In the genomic region with DNA sequence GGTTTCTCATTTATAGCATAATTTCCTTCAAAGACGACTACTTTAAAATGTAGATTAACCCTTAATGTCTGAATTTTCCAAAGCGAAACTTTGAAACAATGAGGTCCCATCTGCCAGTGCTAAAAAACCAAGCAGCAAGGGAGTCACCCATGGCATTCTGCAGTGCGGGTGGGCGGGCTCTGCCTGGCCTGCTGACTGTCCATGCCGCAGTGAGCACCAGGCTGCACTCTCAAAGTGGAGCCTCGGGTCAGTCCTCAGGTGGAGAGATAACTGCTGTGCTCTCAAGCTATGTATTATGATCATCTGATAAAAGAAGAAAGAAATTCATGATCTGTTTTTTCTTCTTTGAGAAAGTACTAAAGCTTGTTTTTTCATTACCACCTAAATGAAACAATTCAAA, we compare ENCODE assay signal across 1 cellular context.
TF ChIP-seq lines count a peak whose summit lies in the region.

No MANE protein-coding gene starts in this region.

TF ChIP-seq in HepG2, 621 proteins besides CTCF, POLR2A, EP300 and RAD21 (continued from another document):
- TF ChIP-seq, protein P1, sequence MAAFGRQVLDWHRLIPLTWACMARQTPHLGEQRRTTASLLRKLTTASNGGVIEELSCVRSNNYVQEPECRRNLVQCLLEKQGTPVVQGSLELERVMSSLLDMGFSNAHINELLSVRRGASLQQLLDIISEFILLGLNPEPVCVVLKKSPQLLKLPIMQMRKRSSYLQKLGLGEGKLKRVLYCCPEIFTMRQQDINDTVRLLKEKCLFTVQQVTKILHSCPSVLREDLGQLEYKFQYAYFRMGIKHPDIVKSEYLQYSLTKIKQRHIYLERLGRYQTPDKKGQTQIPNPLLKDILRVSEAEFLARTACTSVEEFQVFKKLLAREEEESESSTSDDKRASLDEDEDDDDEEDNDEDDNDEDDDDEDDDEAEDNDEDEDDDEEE (CRISPR knock-in tag; IDR thresholded peaks at IDR 0.05): no peak
- TF ChIP-seq MTF1 (CRISPR knock-in tag; IDR thresholded peaks at IDR 0.05): no peak
- TF ChIP-seq NFATC3 (CRISPR knock-in tag; IDR thresholded peaks at IDR 0.05): no peak
- TF ChIP-seq RBFOX2 (IDR thresholded peaks at IDR 0.05; ENCODE audit: low read depth, low read length): no peak
- no peak for TF ChIP-seq SIX4 (CRISPR knock-in tag; IDR thresholded peaks at IDR 0.05)
- TF ChIP-seq, protein P2, sequence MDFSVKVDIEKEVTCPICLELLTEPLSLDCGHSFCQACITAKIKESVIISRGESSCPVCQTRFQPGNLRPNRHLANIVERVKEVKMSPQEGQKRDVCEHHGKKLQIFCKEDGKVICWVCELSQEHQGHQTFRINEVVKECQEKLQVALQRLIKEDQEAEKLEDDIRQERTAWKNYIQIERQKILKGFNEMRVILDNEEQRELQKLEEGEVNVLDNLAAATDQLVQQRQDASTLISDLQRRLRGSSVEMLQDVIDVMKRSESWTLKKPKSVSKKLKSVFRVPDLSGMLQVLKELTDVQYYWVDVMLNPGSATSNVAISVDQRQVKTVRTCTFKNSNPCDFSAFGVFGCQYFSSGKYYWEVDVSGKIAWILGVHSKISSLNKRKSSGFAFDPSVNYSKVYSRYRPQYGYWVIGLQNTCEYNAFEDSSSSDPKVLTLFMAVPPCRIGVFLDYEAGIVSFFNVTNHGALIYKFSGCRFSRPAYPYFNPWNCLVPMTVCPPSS (IDR thresholded peaks at IDR 0.05): no peak
- TF ChIP-seq, protein P3, sequence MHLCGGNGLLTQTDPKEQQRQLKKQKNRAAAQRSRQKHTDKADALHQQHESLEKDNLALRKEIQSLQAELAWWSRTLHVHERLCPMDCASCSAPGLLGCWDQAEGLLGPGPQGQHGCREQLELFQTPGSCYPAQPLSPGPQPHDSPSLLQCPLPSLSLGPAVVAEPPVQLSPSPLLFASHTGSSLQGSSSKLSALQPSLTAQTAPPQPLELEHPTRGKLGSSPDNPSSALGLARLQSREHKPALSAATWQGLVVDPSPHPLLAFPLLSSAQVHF (CRISPR knock-in tag; IDR thresholded peaks at IDR 0.05): no peak
- no peak for TF ChIP-seq ZNF3 (CRISPR knock-in tag; IDR thresholded peaks at IDR 0.05)
- no peak for TF ChIP-seq SAFB2 (CRISPR knock-in tag; IDR thresholded peaks at IDR 0.05; ENCODE audit: borderline replicate concordance, low read depth)
- no peak for TF ChIP-seq ZNF672 (CRISPR knock-in tag; IDR thresholded peaks at IDR 0.05)
